11 cellular contexts compared by ENCODE assay signal in the genomic region with DNA sequence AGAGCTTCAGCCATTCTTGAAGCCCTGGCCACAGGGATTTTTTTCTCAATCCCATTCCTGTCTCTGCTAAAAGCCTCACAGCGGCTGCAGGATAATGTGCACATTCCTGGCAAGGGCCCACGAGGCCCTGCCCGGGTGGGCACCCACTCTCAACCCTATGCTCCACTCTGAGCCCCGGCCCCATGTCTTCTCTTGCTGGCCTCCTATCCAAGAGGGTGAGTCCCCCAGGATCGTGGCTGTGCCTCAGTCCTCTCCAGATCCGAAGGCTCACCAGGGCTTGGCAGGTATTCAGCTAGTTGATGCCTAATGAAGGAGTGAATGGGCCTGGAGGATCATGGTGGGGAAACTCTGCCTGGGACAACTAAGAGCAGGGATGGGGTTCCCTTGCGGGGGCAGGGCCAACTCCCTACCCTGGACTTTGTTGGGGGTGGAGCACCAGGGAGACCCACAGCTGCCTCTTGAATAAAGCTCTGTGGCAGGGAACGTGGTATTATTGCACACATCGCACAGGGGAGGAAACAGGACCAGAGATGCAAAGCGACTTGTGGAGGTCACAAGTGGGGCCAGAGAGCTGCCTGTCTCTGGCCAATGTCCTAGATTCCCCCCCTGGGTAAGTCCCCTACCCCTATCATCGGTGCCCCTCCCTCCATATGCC. TPM values are rescaled to one million over a fixed set of nuclear protein-coding genes. Genes with fewer than 3 reads are reported as not detected.
DNase-seq lines count a peak whose midpoint lies in the region; ATAC-seq and TF ChIP-seq lines count a peak whose summit lies in the region.
"Had no signal": no experiment of that assay in that cellular context is flagged by ENCODE, and none has a peak within 500 bp of the region (broad histone marks: within the 10 kb centered on the region; RNA-seq: fewer than 3 reads in every experiment).

No MANE protein-coding gene starts in this region.

- peak; percentile 27 for DNase-seq in Right ventricle myocardium superior
- no peak for DNase-seq in left ventricle myocardium inferior
- DNase-seq in NT2/D1 (ENCODE audit: low read depth, low spot score) = no peak
- DNase-seq in islet precursor cell = peak; percentile 42
- DNase-seq in aorta = peak; percentile 44 to 49
- DNase-seq in stimulated activated CD4-positive, alpha-beta T cell treated with anti-CD3 and anti-CD28 coated beads, Interleukin-15, amount 100 ng/mL, for 24 hours = no peak
- no peak for DNase-seq in T1000 (lab: John Stamatoyannopoulos, UW)
- DNase-seq in NK-92 (lab: John Stamatoyannopoulos, UW; ENCODE audit: unreplicated experiment) = no peak

- intact Hi-C loops in Right ventricle myocardium superior (cut with DNase I) = no loop called here
- intact Hi-C loops in left ventricle myocardium inferior (cut with micrococcal nuclease) = no loop called here
- intact Hi-C loops in aorta (cut with DNase I) = no loop called here

- H3K36me3 ChIP-seq in left ventricle myocardium inferior (no peaks in the 10 kb centered on the region), NT2/D1 (ENCODE audit: insufficient read depth, insufficient read length, low read length) (no peaks in the 10 kb centered on the region), aorta (ENCODE audit: control insufficient read depth in 1 of 2, insufficient read depth in 2 of 2, low read length in 1 of 2) (no peaks in the 10 kb centered on the region)
- H3K36me3 ChIP-seq: ovary, right atrium auricular region had no signal

- H3K9me3 ChIP-seq in left ventricle myocardium inferior (replicated peaks) (no peaks in the 10 kb centered on the region), NT2/D1 (ENCODE audit: insufficient read depth, low read length) (no peaks in the 10 kb centered on the region), aorta (ENCODE audit: control insufficient read depth, low read length) (no peaks in the 10 kb centered on the region)
- H3K9me3 ChIP-seq: ovary, right atrium auricular region had no signal

- 73 to 79% methylated on average over 11 of the region's 11 CpGs for WGBS in aorta, 2 donors

- H3K4me3 ChIP-seq in left ventricle myocardium inferior (no peak overlapping the region), NT2/D1 (ENCODE audit: insufficient read length, low read depth) (no peak overlapping the region), aorta (ENCODE audit: low read length in 2 of 2) (no peak overlapping the region)
- H3K4me3 ChIP-seq: ovary, PC-9 had no signal

- peak overlapping the region; percentile 43 for H3K9ac ChIP-seq in NT2/D1 (ENCODE audit: insufficient read length, low read depth)

- H3K27me3 ChIP-seq in left ventricle myocardium inferior (ENCODE audit: low read depth) (peaks cover 38% of the 10 kb centered on the region), NT2/D1 (ENCODE audit: insufficient read depth, insufficient read length) (peaks cover 56% of the 10 kb centered on the region), aorta (ENCODE audit: control insufficient read depth in 1 of 2, insufficient read depth in 2 of 2, low read length in 1 of 2) (no peaks in the 10 kb centered on the region)
- H3K27me3 ChIP-seq: ovary had no signal

- ATAC-seq in Right ventricle myocardium superior (ENCODE audit: poor library complexity) (no peak), aorta (ENCODE audit: low FRiP score) (no peak)

- H3K4me1 ChIP-seq in left ventricle myocardium inferior = peaks cover 77% of the 10 kb centered on the region
- peaks cover 12% of the 10 kb centered on the region for H3K4me1 ChIP-seq in NT2/D1 (ENCODE audit: insufficient read depth, insufficient read length)
- no peaks in the 10 kb centered on the region for H3K4me1 ChIP-seq in aorta (ENCODE audit: control insufficient read depth in 1 of 2, insufficient read depth in 2 of 2, low read length in 2 of 2)

- H3K27ac ChIP-seq in left ventricle myocardium inferior (replicated peaks) = no peak overlapping the region
- no peak overlapping the region for H3K27ac ChIP-seq in aorta (ENCODE audit: low read depth in 1 of 2, low read length in 2 of 2)
- H3K27ac ChIP-seq: ovary, PC-9 had no signal

- no peak for TF ChIP-seq CTCF in left ventricle myocardium inferior (IDR thresholded peaks at IDR 0.05; ENCODE audit: borderline replicate concordance)

RNA-seq across cellular contexts. Expression of a gene that starts 5.4 kb away (rescaled TPM):
- total RNA-seq in Right ventricle myocardium superior (30.4 TPM), left ventricle myocardium inferior (15.1 TPM), aorta (10 to 100 TPM; 17.8 to 41.0 TPM)
- 1 to 10 TPM; 5.4 to 9.4 TPM for polyA plus RNA-seq in aorta

Comparison
In these comparisons a context has a peak if more than half of its experiments do, and no peak if none do; other contexts are left out.
1. DNase-seq: peak in Right ventricle myocardium superior (single experiment), islet precursor cell (single experiment) and aorta (2 of 2); none in left ventricle myocardium inferior (single experiment), NT2/D1 (single experiment), stimulated activated CD4-positive, alpha-beta T cell treated with anti-CD3 and anti-CD28 coated beads, Interleukin-15, amount 100 ng/mL, for 24 hours (single experiment), T1000 (single experiment) and NK-92 (single experiment).